In genomic region chr17:62562656-62563055, GRCh38 we compare ENCODE assay signal across 12 cellular contexts.
DNase-seq lines count a peak whose midpoint lies in the region; ATAC-seq lines count a peak whose summit lies in the region.
"Had no signal": no experiment of that assay in that cellular context is flagged by ENCODE, and none has a peak within 500 bp of the region (broad histone marks: within the 10 kb centered on the region; RNA-seq: fewer than 3 reads in every experiment).

No MANE protein-coding gene starts in this region.

- peak; percentile 22 for DNase-seq in Caki2 (ENCODE audit: low read depth)
- DNase-seq in HT1080 (ENCODE audit: low read depth) = peak; percentile 71
- DNase-seq in amniotic epithelial cell (ENCODE audit: low read depth) = peak; percentile 69
- peak; percentile 57 for DNase-seq in kidney tubule cell (ENCODE audit: low spot score)
- no peak for DNase-seq in globus pallidus (ENCODE audit: low spot score)
- DNase-seq in DMS79 treated with DMSO at 0.1 percent for 48 hours (lab: John Stamatoyannopoulos, UW) = no peak
- no peak for DNase-seq in stimulated activated CD4-positive, alpha-beta T cell treated with anti-CD3 and anti-CD28 coated beads, Interleukin-4, amount 100 ng/mL, for 24 hours
- DNase-seq: CD4-positive, CD25-positive, alpha-beta regulatory T cell; erythroblast; naive thymus-derived CD8-positive, alpha-beta T cell; NCI-H1048 had no signal

- no peak for ATAC-seq in GM21528 (IDR thresholded peaks at IDR 0.05; ENCODE audit: low FRiP score, unreplicated experiment)
- ATAC-seq: naive thymus-derived CD8-positive, alpha-beta T cell had no signal

- in situ Hi-C loops in Caki2 (cut with HindIII; ENCODE audit: low pct_unique_long_range_greater_than_20kb, low sequenced_read_pairs) = no loop called here

Comparison
In these comparisons a context has a peak if more than half of its experiments do, and no peak if none do; other contexts are left out.
1. DNase-seq: peak in Caki2 (single experiment), HT1080 (single experiment), amniotic epithelial cell (single experiment) and kidney tubule cell (single experiment); none in globus pallidus (single experiment), DMS79 treated with DMSO at 0.1 percent for 48 hours (single experiment) and stimulated activated CD4-positive, alpha-beta T cell treated with anti-CD3 and anti-CD28 coated beads, Interleukin-4, amount 100 ng/mL, for 24 hours (single experiment).